In the genomic region with DNA sequence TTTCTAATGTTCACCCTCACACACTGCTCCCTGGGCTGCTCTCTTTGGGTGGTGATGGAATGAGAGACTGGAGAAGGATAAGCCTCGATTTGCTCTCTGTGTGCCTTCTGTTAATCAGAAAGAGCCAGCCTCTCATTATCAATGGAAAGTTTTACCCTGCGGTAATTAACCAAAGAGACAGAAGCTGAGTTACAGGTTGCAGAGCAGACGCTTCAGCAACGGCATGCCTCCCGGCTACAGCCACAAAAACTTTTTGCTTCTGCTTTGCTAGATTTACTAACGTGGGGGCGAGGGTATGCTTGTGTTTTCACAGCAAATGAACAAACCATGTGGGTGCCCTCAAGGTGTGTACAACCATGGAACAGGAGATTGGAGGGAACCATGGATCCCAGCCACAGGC, we compare ENCODE assay signal across 24 cellular contexts. TPM values are rescaled to one million over a fixed set of nuclear protein-coding genes. Genes with fewer than 3 reads are reported as not detected.
DNase-seq lines count a peak whose midpoint lies in the region; ATAC-seq and TF ChIP-seq lines count a peak whose summit lies in the region.
"Had no signal": no experiment of that assay in that cellular context is flagged by ENCODE, and none has a peak within 500 bp of the region (broad histone marks: within the 10 kb centered on the region; RNA-seq: fewer than 3 reads in every experiment).

No MANE protein-coding gene starts in this region.

- POLR2A ChIA-PET in activated CD4-positive, alpha-beta memory T cell treated with anti-CD3 and anti-CD28 coated beads for 36 hours (lab: Charles Lee) = interaction anchor here (2.4 kb wide), 1 partner anchor 18 kb away, joined by 7 read pairs; a partner anchor contains a TSS

- peak overlapping the region in 1 of 3 donors; percentile 8 for H3K4me3 ChIP-seq in breast epithelium
- H3K4me3 ChIP-seq in mammary epithelial cell (replicated peaks in 1 of 3; ENCODE audit: insufficient read depth in 1 of 3, low read depth in 2 of 3, low read length in 3 of 3) = no peak overlapping the region
- no peak overlapping the region for H3K4me3 ChIP-seq in esophagus muscularis mucosa
- H3K4me3 ChIP-seq: colonic mucosa, SK-N-MC had no signal

- H3K4me1 ChIP-seq in breast epithelium (no peaks in the 10 kb centered on the region), mammary epithelial cell (ENCODE audit: insufficient read depth, low read length) (no peaks in the 10 kb centered on the region), esophagus muscularis mucosa (peaks cover 0 to 10% (median 5%) of the 10 kb centered on the region in 4 donors)

- dilution Hi-C loops in mammary epithelial cell (cut with HindIII; ENCODE audit: low sequenced_read_pairs) = no loop called here

- 55% methylated on average over 5 of the region's 7 CpGs for WGBS in mammary epithelial cell (ENCODE audit: low coverage, missing lambda C conversion rate)
- WGBS in esophagus muscularis mucosa = 79% methylated on average over 7 of the region's 7 CpGs

- no peak for TF ChIP-seq EP300 in esophagus muscularis mucosa (IDR thresholded peaks at IDR 0.05)

- no peak overlapping the region for H3K4me2 ChIP-seq in mammary epithelial cell (ENCODE audit: insufficient read depth, low read depth, low read length)

- H3K27ac ChIP-seq in breast epithelium (peak overlapping the region; percentile 36 to 75), mammary epithelial cell (ENCODE audit: insufficient read depth, low read depth, low read length) (no peak overlapping the region), esophagus muscularis mucosa (replicated peaks in 1 of 4) (peak overlapping the region in 3 of 4 donors; percentile 10 to 67 (median 58))
- H3K27ac ChIP-seq: colonic mucosa, SK-N-MC had no signal

- H3K27me3 ChIP-seq in breast epithelium (no peaks in the 10 kb centered on the region), mammary epithelial cell (ENCODE audit: insufficient read depth, low read length) (no peaks in the 10 kb centered on the region), esophagus muscularis mucosa (no peaks in the 10 kb centered on the region)
- H3K27me3 ChIP-seq: colonic mucosa had no signal

- H3K9me3 Mint-ChIP-seq in activated CD4-positive, alpha-beta memory T cell treated with anti-CD3 and anti-CD28 coated beads for 36 hours = peaks cover 53% of the 10 kb centered on the region
- peaks cover 8% of the 10 kb centered on the region for H3K9me3 Mint-ChIP-seq in stimulated activated effector memory CD8-positive, alpha-beta T cell treated with anti-CD3 and anti-CD28 coated beads, Interleukin-12 subunit alpha, Interleukin-12 subunit beta, amount 100 ng/mL, for 72 hours

- H4K20me1 ChIP-seq in mammary epithelial cell (ENCODE audit: insufficient read depth, low read length) = no peaks in the 10 kb centered on the region

- TF ChIP-seq CTCF in breast epithelium (IDR thresholded peaks at IDR 0.05) = no peak
- TF ChIP-seq CTCF in mammary epithelial cell (conservative IDR thresholded peaks at IDR 0.05 in 1 of 2, IDR thresholded peaks at IDR 0.05 in 1 of 2; ENCODE audit: extremely low read depth in 1 of 2, insufficient read depth in 1 of 2, low read depth in 1 of 2, low read length in 2 of 2) = no peak
- no peak for TF ChIP-seq CTCF in esophagus muscularis mucosa (IDR thresholded peaks at IDR 0.05)

- no peak overlapping the region for H3K4me3 Mint-ChIP-seq in activated CD4-positive, alpha-beta memory T cell treated with anti-CD3 and anti-CD28 coated beads for 36 hours
- peak overlapping the region; percentile 45 for H3K4me3 Mint-ChIP-seq in stimulated activated effector memory CD8-positive, alpha-beta T cell treated with anti-CD3 and anti-CD28 coated beads, Interleukin-12 subunit alpha, Interleukin-12 subunit beta, amount 100 ng/mL, for 72 hours
- H3K4me3 Mint-ChIP-seq: brain, IgD-negative memory B cell, nephron, type B pancreatic cell had no signal

- no peak overlapping the region for H3K9ac ChIP-seq in mammary epithelial cell (ENCODE audit: insufficient read depth, low read length)

- peak overlapping the region; percentile 84 for H3K27ac Mint-ChIP-seq in activated CD4-positive, alpha-beta memory T cell treated with anti-CD3 and anti-CD28 coated beads for 36 hours
- H3K27ac Mint-ChIP-seq in stimulated activated effector memory CD8-positive, alpha-beta T cell treated with anti-CD3 and anti-CD28 coated beads, Interleukin-12 subunit alpha, Interleukin-12 subunit beta, amount 100 ng/mL, for 72 hours = peak overlapping the region; percentile 89
- H3K27ac Mint-ChIP-seq: brain, nephron, type B pancreatic cell had no signal

- no peak for TF ChIP-seq POLR2A in breast epithelium (IDR thresholded peaks at IDR 0.05)
- TF ChIP-seq POLR2A in esophagus muscularis mucosa (IDR thresholded peaks at IDR 0.05; ENCODE audit: low read depth) = no peak

- intact Hi-C loops in breast epithelium (cut with DNase I; ENCODE audit: low total_unique reads) = no loop called here
- intact Hi-C loops in mammary epithelial cell (cut with micrococcal nuclease) = no loop called here
- intact Hi-C loops in activated CD4-positive, alpha-beta memory T cell treated with anti-CD3 and anti-CD28 coated beads for 36 hours (cut with micrococcal nuclease) = no loop called here
- intact Hi-C loops in esophagus muscularis mucosa (cut with DNase I) = no loop called here

- in situ Hi-C loops in mammary epithelial cell (cut with MboI; ENCODE audit: low sequenced_read_pairs in 2 of 2) = no loop called here

- no TSS peak for BruUV-seq in mammary epithelial cell (replicated peaks; lab: Mats Ljungman, UMichigan)

- CTCF ChIA-PET in mammary epithelial cell (lab: Charles Lee; ENCODE audit: low non-redundant PET) = no interaction called here
- CTCF ChIA-PET in activated CD4-positive, alpha-beta memory T cell treated with anti-CD3 and anti-CD28 coated beads for 36 hours (lab: Charles Lee) = no interaction called here

- H3K27me3 Mint-ChIP-seq in activated CD4-positive, alpha-beta memory T cell treated with anti-CD3 and anti-CD28 coated beads for 36 hours = no peaks in the 10 kb centered on the region
- H3K27me3 Mint-ChIP-seq: brain had no signal

- DNase-seq in breast epithelium (ENCODE audit: low spot score in 2 of 2) (no peak), mammary epithelial cell (no peak), esophagus muscularis mucosa (ENCODE audit: extremely low spot score) (no peak), dermis blood vessel endothelial cell (no peak), DMS79 treated with DMSO at 0.1 percent for 48 hours (lab: John Stamatoyannopoulos, UW) (no peak), ureter (ENCODE audit: low spot score) (no peak)
- DNase-seq in activated CD4-positive, alpha-beta memory T cell treated with anti-CD3 and anti-CD28 coated beads for 36 hours = no peak
- no peak for DNase-seq in stimulated activated effector memory CD8-positive, alpha-beta T cell treated with anti-CD3 and anti-CD28 coated beads, Interleukin-12 subunit alpha, Interleukin-12 subunit beta, amount 100 ng/mL, for 72 hours (ENCODE audit: low spot score in 2 of 2)
- DNase-seq: colonic mucosa, DMS79, foreskin fibroblast, hypothalamus, islet precursor cell, MM.1S, NCI-H2171 treated with DMSO at 0.1 percent for 48 hours, NCI-H526, posterior cingulate gyrus, T1000 had no signal

- peaks cover 53% of the 10 kb centered on the region for H3K4me1 Mint-ChIP-seq in activated CD4-positive, alpha-beta memory T cell treated with anti-CD3 and anti-CD28 coated beads for 36 hours (ENCODE audit: low read depth)
- H3K4me1 Mint-ChIP-seq in stimulated activated effector memory CD8-positive, alpha-beta T cell treated with anti-CD3 and anti-CD28 coated beads, Interleukin-12 subunit alpha, Interleukin-12 subunit beta, amount 100 ng/mL, for 72 hours = peaks cover 45% of the 10 kb centered on the region
- H3K4me1 Mint-ChIP-seq: brain, nephron had no signal

- no peak overlapping the region for H2AFZ ChIP-seq in mammary epithelial cell (ENCODE audit: low read depth, low read length)

- H3K9me3 ChIP-seq in breast epithelium (no peaks in the 10 kb centered on the region), mammary epithelial cell (replicated peaks; ENCODE audit: insufficient read depth, low read length) (no peaks in the 10 kb centered on the region), esophagus muscularis mucosa (peaks cover 0 to 12% (median 6%) of the 10 kb centered on the region in 4 donors)
- H3K9me3 ChIP-seq: colonic mucosa had no signal

- no peaks in the 10 kb centered on the region for H3K36me3 ChIP-seq in breast epithelium
- no peaks in the 10 kb centered on the region for H3K36me3 ChIP-seq in mammary epithelial cell (ENCODE audit: insufficient read depth, low read length)
- no peaks in the 10 kb centered on the region for H3K36me3 ChIP-seq in esophagus muscularis mucosa
- H3K36me3 ChIP-seq: colonic mucosa had no signal

- H3K79me2 ChIP-seq in mammary epithelial cell (ENCODE audit: insufficient read depth, low read length) = no peaks in the 10 kb centered on the region

- ATAC-seq in stimulated activated effector memory CD8-positive, alpha-beta T cell treated with anti-CD3 and anti-CD28 coated beads, Interleukin-12 subunit alpha, Interleukin-12 subunit beta, amount 100 ng/mL, for 72 hours = no peak

- H3K36me3 Mint-ChIP-seq in activated CD4-positive, alpha-beta memory T cell treated with anti-CD3 and anti-CD28 coated beads for 36 hours = peaks cover 15% of the 10 kb centered on the region
- no peaks in the 10 kb centered on the region for H3K36me3 Mint-ChIP-seq in stimulated activated effector memory CD8-positive, alpha-beta T cell treated with anti-CD3 and anti-CD28 coated beads, Interleukin-12 subunit alpha, Interleukin-12 subunit beta, amount 100 ng/mL, for 72 hours
- H3K36me3 Mint-ChIP-seq: brain, IgD-negative memory B cell, type B pancreatic cell had no signal

RNA-seq across cellular contexts. Expression of a gene that starts 18.0 kb away (rescaled TPM):
- 10 to 100 TPM; 19.3 to 29.8 (median 29.2) TPM for total RNA-seq in breast epithelium
- not detected for total RNA-seq in mammary epithelial cell
- polyA plus RNA-seq in mammary epithelial cell = not detected
- polyA minus RNA-seq in mammary epithelial cell = not detected
- total RNA-seq in activated CD4-positive, alpha-beta memory T cell treated with anti-CD3 and anti-CD28 coated beads for 36 hours = 100 to 1,000 TPM; 128 to 140 TPM
- 10 to 100 TPM; 18.3 to 35.3 (median 31.1) TPM for total RNA-seq in esophagus muscularis mucosa
- total RNA-seq in dermis blood vessel endothelial cell = 388 and 408 TPM in 2 replicates
- 23.5 TPM for total RNA-seq in ureter

RNA-seq across cellular contexts. Expression of a gene that starts 47.0 kb away (rescaled TPM):
- total RNA-seq in breast epithelium = 10 to 100 TPM; 13.3 to 35.2 (median 28.2) TPM
- not detected for total RNA-seq in mammary epithelial cell
- polyA plus RNA-seq in mammary epithelial cell = not detected
- not detected for polyA minus RNA-seq in mammary epithelial cell
- total RNA-seq in activated CD4-positive, alpha-beta memory T cell treated with anti-CD3 and anti-CD28 coated beads for 36 hours = 10 to 100 TPM; 28.9 to 30.2 TPM
- 10 to 100 TPM; 25.7 to 45.9 (median 37.2) TPM for total RNA-seq in esophagus muscularis mucosa
- 262 and 355 TPM in 2 replicates for total RNA-seq in dermis blood vessel endothelial cell
- 26.3 TPM for total RNA-seq in ureter
- total RNA-seq: H1 had no signal
- polyA plus RNA-seq: H1 had no signal

Comparison
In these comparisons a context has a peak if more than half of its experiments do, and no peak if none do; other contexts are left out.
1. RNA of a gene that starts 18.0 kb away (total RNA-seq): 388 to 408 TPM in dermis blood vessel endothelial cell, 128 to 140 TPM in activated CD4-positive, alpha-beta memory T cell treated with anti-CD3 and anti-CD28 coated beads for 36 hours, 18.3 to 35.3 TPM in esophagus muscularis mucosa, 19.3 to 29.8 TPM in breast epithelium and 23.5 TPM in ureter (single experiment); not detected in mammary epithelial cell; every median in the first group is over 10 times any median in the second.
2. RNA of a gene that starts 47.0 kb away (total RNA-seq): 262 to 355 TPM in dermis blood vessel endothelial cell, 25.7 to 45.9 TPM in esophagus muscularis mucosa, 28.9 to 30.2 TPM in activated CD4-positive, alpha-beta memory T cell treated with anti-CD3 and anti-CD28 coated beads for 36 hours, 13.3 to 35.2 TPM in breast epithelium and 26.3 TPM in ureter (single experiment); not detected in mammary epithelial cell; every median in the first group is over 10 times any median in the second.